In genomic region chr5:59317023-59317771, GRCh38 we compare ENCODE assay signal across 8 cellular contexts.
DNase-seq lines count a peak whose midpoint lies in the region; ATAC-seq and TF ChIP-seq lines count a peak whose summit lies in the region.

No MANE protein-coding gene starts in this region.

- no peak overlapping the region for H3K4me3 Mint-ChIP-seq in activated naive CD8-positive, alpha-beta T cell treated with anti-CD3 and anti-CD28 coated beads, Interleukin-2, amount 50 U/mL, for 24 hours
- H3K4me3 Mint-ChIP-seq in activated naive CD8-positive, alpha-beta T cell treated with anti-CD3 and anti-CD28 coated beads for 36 hours, result no peak overlapping the region
- no peak overlapping the region for H3K4me3 Mint-ChIP-seq in stimulated activated effector memory CD8-positive, alpha-beta T cell treated with anti-CD3 and anti-CD28 coated beads, Interleukin-12 subunit alpha, Interleukin-12 subunit beta, amount 100 ng/mL, for 72 hours

- H3K4me1 Mint-ChIP-seq in activated naive CD8-positive, alpha-beta T cell treated with anti-CD3 and anti-CD28 coated beads, Interleukin-2, amount 50 U/mL, for 24 hours, result peaks cover 4% of the 10 kb centered on the region
- H3K4me1 Mint-ChIP-seq in activated naive CD8-positive, alpha-beta T cell treated with anti-CD3 and anti-CD28 coated beads for 36 hours, result no peaks in the 10 kb centered on the region
- H3K4me1 Mint-ChIP-seq in stimulated activated effector memory CD8-positive, alpha-beta T cell treated with anti-CD3 and anti-CD28 coated beads, Interleukin-12 subunit alpha, Interleukin-12 subunit beta, amount 100 ng/mL, for 72 hours, result no peaks in the 10 kb centered on the region

- intact Hi-C loops in mammary epithelial cell (cut with micrococcal nuclease) (no loop called here), vagina (cut with DNase I) (no loop called here)

- no TSS peak for BruUV-seq in mammary epithelial cell (replicated peaks; lab: Mats Ljungman, UMichigan)

- H3K9me3 Mint-ChIP-seq in activated naive CD8-positive, alpha-beta T cell treated with anti-CD3 and anti-CD28 coated beads, Interleukin-2, amount 50 U/mL, for 24 hours, result no peaks in the 10 kb centered on the region
- no peaks in the 10 kb centered on the region for H3K9me3 Mint-ChIP-seq in activated naive CD8-positive, alpha-beta T cell treated with anti-CD3 and anti-CD28 coated beads for 36 hours
- no peaks in the 10 kb centered on the region for H3K9me3 Mint-ChIP-seq in stimulated activated effector memory CD8-positive, alpha-beta T cell treated with anti-CD3 and anti-CD28 coated beads, Interleukin-12 subunit alpha, Interleukin-12 subunit beta, amount 100 ng/mL, for 72 hours

- H3K9me3 ChIP-seq in mammary epithelial cell (replicated peaks; ENCODE audit: insufficient read depth, low read length), result no peaks in the 10 kb centered on the region
- H3K9me3 ChIP-seq in vagina, result no peaks in the 10 kb centered on the region

- H3K79me2 ChIP-seq in mammary epithelial cell (ENCODE audit: insufficient read depth, low read length), result no peaks in the 10 kb centered on the region

- DNase-seq in activated naive CD8-positive, alpha-beta T cell treated with anti-CD3 and anti-CD28 coated beads, Interleukin-2, amount 50 U/mL, for 24 hours, result no peak
- no peak for DNase-seq in activated naive CD8-positive, alpha-beta T cell treated with anti-CD3 and anti-CD28 coated beads for 36 hours
- DNase-seq in mammary epithelial cell (peak; percentile 57), lung microvascular endothelial cell (ENCODE audit: low read depth in 2 of 2) (peak; percentile 24 to 54), vagina (ENCODE audit: extremely low spot score in 2 of 2) (no peak), OCI-M2 (lab: John Stamatoyannopoulos, UW; ENCODE audit: unreplicated experiment) (no peak), HK-2 (ENCODE audit: unreplicated experiment) (no peak)
- no peak for DNase-seq in stimulated activated effector memory CD8-positive, alpha-beta T cell treated with anti-CD3 and anti-CD28 coated beads, Interleukin-12 subunit alpha, Interleukin-12 subunit beta, amount 100 ng/mL, for 72 hours (ENCODE audit: low spot score in 2 of 2)

- CTCF ChIA-PET in mammary epithelial cell (lab: Charles Lee; ENCODE audit: low non-redundant PET), result no interaction called here

- H3K9ac ChIP-seq in mammary epithelial cell (ENCODE audit: insufficient read depth, low read length), result no peak overlapping the region

- WGBS in mammary epithelial cell (ENCODE audit: low coverage, missing lambda C conversion rate), result 32% methylated on average over 4 of the region's 6 CpGs

- H4K20me1 ChIP-seq in mammary epithelial cell (ENCODE audit: insufficient read depth, low read length), result no peaks in the 10 kb centered on the region

- no peak overlapping the region for H2AFZ ChIP-seq in mammary epithelial cell (ENCODE audit: low read depth, low read length)

- H3K27ac ChIP-seq in mammary epithelial cell (ENCODE audit: insufficient read depth, low read depth, low read length) (no peak overlapping the region), vagina (peak overlapping the region; percentile 31)

- H3K4me3 ChIP-seq in mammary epithelial cell (replicated peaks in 1 of 3; ENCODE audit: insufficient read depth in 1 of 3, low read depth in 2 of 3, low read length in 3 of 3), result no peak overlapping the region
- H3K4me3 ChIP-seq in vagina, result no peak overlapping the region

- H3K27me3 Mint-ChIP-seq in activated naive CD8-positive, alpha-beta T cell treated with anti-CD3 and anti-CD28 coated beads, Interleukin-2, amount 50 U/mL, for 24 hours, result peaks cover 1% of the 10 kb centered on the region
- peaks cover 2% of the 10 kb centered on the region for H3K27me3 Mint-ChIP-seq in activated naive CD8-positive, alpha-beta T cell treated with anti-CD3 and anti-CD28 coated beads for 36 hours

- TF ChIP-seq CTCF in mammary epithelial cell (conservative IDR thresholded peaks at IDR 0.05 in 1 of 2, IDR thresholded peaks at IDR 0.05 in 1 of 2; ENCODE audit: extremely low read depth in 1 of 2, insufficient read depth in 1 of 2, low read depth in 1 of 2, low read length in 2 of 2), result no peak
- TF ChIP-seq CTCF in vagina (IDR thresholded peaks at IDR 0.05), result no peak

- H3K27ac Mint-ChIP-seq in activated naive CD8-positive, alpha-beta T cell treated with anti-CD3 and anti-CD28 coated beads, Interleukin-2, amount 50 U/mL, for 24 hours, result no peak overlapping the region
- no peak overlapping the region for H3K27ac Mint-ChIP-seq in activated naive CD8-positive, alpha-beta T cell treated with anti-CD3 and anti-CD28 coated beads for 36 hours
- no peak overlapping the region for H3K27ac Mint-ChIP-seq in stimulated activated effector memory CD8-positive, alpha-beta T cell treated with anti-CD3 and anti-CD28 coated beads, Interleukin-12 subunit alpha, Interleukin-12 subunit beta, amount 100 ng/mL, for 72 hours

- H3K36me3 ChIP-seq in mammary epithelial cell (ENCODE audit: insufficient read depth, low read length), result no peaks in the 10 kb centered on the region
- H3K36me3 ChIP-seq in vagina, result no peaks in the 10 kb centered on the region

- dilution Hi-C loops in mammary epithelial cell (cut with HindIII; ENCODE audit: low sequenced_read_pairs), result no loop called here

- H3K27me3 ChIP-seq in mammary epithelial cell (ENCODE audit: insufficient read depth, low read length), result no peaks in the 10 kb centered on the region
- no peaks in the 10 kb centered on the region for H3K27me3 ChIP-seq in vagina

- H3K4me2 ChIP-seq in mammary epithelial cell (ENCODE audit: insufficient read depth, low read depth, low read length), result no peak overlapping the region

- H3K36me3 Mint-ChIP-seq in activated naive CD8-positive, alpha-beta T cell treated with anti-CD3 and anti-CD28 coated beads, Interleukin-2, amount 50 U/mL, for 24 hours (ENCODE audit: low read depth), result no peaks in the 10 kb centered on the region
- no peaks in the 10 kb centered on the region for H3K36me3 Mint-ChIP-seq in activated naive CD8-positive, alpha-beta T cell treated with anti-CD3 and anti-CD28 coated beads for 36 hours
- no peaks in the 10 kb centered on the region for H3K36me3 Mint-ChIP-seq in stimulated activated effector memory CD8-positive, alpha-beta T cell treated with anti-CD3 and anti-CD28 coated beads, Interleukin-12 subunit alpha, Interleukin-12 subunit beta, amount 100 ng/mL, for 72 hours

- H3K4me1 ChIP-seq in mammary epithelial cell (ENCODE audit: insufficient read depth, low read length), result no peaks in the 10 kb centered on the region
- peaks cover 33% of the 10 kb centered on the region for H3K4me1 ChIP-seq in vagina

- no peak for TF ChIP-seq POLR2A in vagina (IDR thresholded peaks at IDR 0.05)

- in situ Hi-C loops in mammary epithelial cell (cut with MboI; ENCODE audit: low sequenced_read_pairs in 2 of 2), result no loop called here

- peak; percentile 26 for ATAC-seq in activated naive CD8-positive, alpha-beta T cell treated with anti-CD3 and anti-CD28 coated beads, Interleukin-2, amount 50 U/mL, for 24 hours
- ATAC-seq in stimulated activated effector memory CD8-positive, alpha-beta T cell treated with anti-CD3 and anti-CD28 coated beads, Interleukin-12 subunit alpha, Interleukin-12 subunit beta, amount 100 ng/mL, for 72 hours, result no peak

Comparison
In these comparisons a context has a peak if more than half of its experiments do, and no peak if none do; other contexts are left out.
1. DNase-seq: peak in mammary epithelial cell (single experiment) and lung microvascular endothelial cell (2 of 2); none in activated naive CD8-positive, alpha-beta T cell treated with anti-CD3 and anti-CD28 coated beads, Interleukin-2, amount 50 U/mL, for 24 hours (single experiment), activated naive CD8-positive, alpha-beta T cell treated with anti-CD3 and anti-CD28 coated beads for 36 hours (single experiment), vagina (0 of 2), OCI-M2 (single experiment), stimulated activated effector memory CD8-positive, alpha-beta T cell treated with anti-CD3 and anti-CD28 coated beads, Interleukin-12 subunit alpha, Interleukin-12 subunit beta, amount 100 ng/mL, for 72 hours (0 of 2) and HK-2 (single experiment).